Comparison of ENCODE assay signal across 14 cellular contexts in genomic region chr16:68762996-68763756, GRCh38. TPM values are rescaled to one million over a fixed set of nuclear protein-coding genes. Genes with fewer than 3 reads are reported as not detected.
A peak's percentile ranks its signal among the peaks of the same experiment; 100 is the strongest.
DNase-seq lines count a peak whose midpoint lies in the region; ATAC-seq and TF ChIP-seq lines count a peak whose summit lies in the region.
"Had no signal": no experiment of that assay in that cellular context is flagged by ENCODE, and none has a peak within 500 bp of the region (broad histone marks: within the 10 kb centered on the region; RNA-seq: fewer than 3 reads in every experiment).

No MANE protein-coding gene starts in this region.

- H3K27me3 ChIP-seq in Caco-2 (replicated peaks; ENCODE audit: control insufficient read depth, insufficient read depth, low read length) (no peaks in the 10 kb centered on the region), esophagus squamous epithelium (peaks cover 0 to 8% (median 0%) of the 10 kb centered on the region in 4 donors), neural progenitor cell (no peaks in the 10 kb centered on the region)
- H3K27me3 ChIP-seq: BLaER1 had no signal

- H4K20me1 ChIP-seq in neural progenitor cell (ENCODE audit: low read depth), result no peaks in the 10 kb centered on the region
- H4K20me1 ChIP-seq: BLaER1 had no signal

- H3K9me3 ChIP-seq in Caco-2 (no peaks in the 10 kb centered on the region), esophagus squamous epithelium (no peaks in the 10 kb centered on the region), neural progenitor cell (ENCODE audit: low read depth) (no peaks in the 10 kb centered on the region)
- H3K9me3 ChIP-seq: BLaER1 had no signal

- TF ChIP-seq CTCF in Caco-2 (IDR thresholded peaks at IDR 0.05; ENCODE audit: insufficient read depth in 1 of 2, low read depth in 1 of 2, low read length in 1 of 2, severe bottlenecking in 1 of 2, unreplicated experiment in 1 of 2) (no peak), esophagus squamous epithelium (IDR thresholded peaks at IDR 0.05) (no peak), neural progenitor cell (IDR thresholded peaks at IDR 0.05) (no peak)

- POLR2A ChIA-PET in Caco-2 (lab: Charles Lee), result interaction anchor here (0.5 to 0.6 kb wide), 2 partner anchors 12 to 62 kb away, joined by 6 to 8 read pairs; no protein-coding TSS in a partner anchor

- H2AFZ ChIP-seq in neural progenitor cell (replicated peaks), result peak overlapping the region; percentile 68

- H3K4me3 Mint-ChIP-seq in Caco-2 (ENCODE audit: unreplicated experiment) (no peak overlapping the region), neural progenitor cell (no peak overlapping the region)

- 37 to 52% methylated on average over 6 of the region's 6 CpGs for WGBS in esophagus squamous epithelium, 2 donors

- TF ChIP-seq POLR2A in esophagus squamous epithelium (IDR thresholded peaks at IDR 0.05), result no peak

- H3K9me3 Mint-ChIP-seq in Caco-2 (ENCODE audit: unreplicated experiment) (no peaks in the 10 kb centered on the region), neural progenitor cell (no peaks in the 10 kb centered on the region)

- no peak overlapping the region for H3K9ac ChIP-seq in neural progenitor cell
- H3K9ac ChIP-seq: BLaER1 had no signal

- peaks cover 100% of the 10 kb centered on the region for H3K36me3 Mint-ChIP-seq in Caco-2 (ENCODE audit: insufficient read depth, unreplicated experiment)
- H3K36me3 Mint-ChIP-seq in neural progenitor cell, result no peaks in the 10 kb centered on the region

- intact Hi-C loops in Caco-2 (cut with micrococcal nuclease; ENCODE audit: unreplicated experiment) (no loop called here), esophagus squamous epithelium (cut with DNase I) (no loop called here)

- no peak for ATAC-seq in HG02610 (IDR thresholded peaks at IDR 0.05; ENCODE audit: unreplicated experiment)

- CTCF ChIA-PET in Caco-2 (lab: Charles Lee), result no interaction called here

- H3F3A ChIP-seq in neural progenitor cell (ENCODE audit: low read depth), result peaks cover 3% of the 10 kb centered on the region

- no peaks in the 10 kb centered on the region for H3K79me2 ChIP-seq in neural progenitor cell (ENCODE audit: low read depth)

- H3K27me3 Mint-ChIP-seq in Caco-2 (ENCODE audit: insufficient read depth, unreplicated experiment) (no peaks in the 10 kb centered on the region), neural progenitor cell (ENCODE audit: insufficient read depth, low read depth) (no peaks in the 10 kb centered on the region)

- DNase-seq in Caco-2 (no peak), NCI-H226 (peak; percentile 75), esophagus squamous epithelium (lab: John Stamatoyannopoulos, UW) (no peak), neural progenitor cell (ENCODE audit: low spot score) (peak; percentile 33), NCI-H774 (lab: John Stamatoyannopoulos, UW) (no peak)
- DNase-seq in stimulated activated CD4-positive, alpha-beta T cell treated with anti-CD3 and anti-CD28 coated beads, Interleukin-1b, Interleukin-23, amount 100 ng/mL, for 48 hours, result no peak
- no peak for DNase-seq in effector CD4-positive, alpha-beta T cell
- DNase-seq: activated CD4-positive, alpha-beta T cell treated with anti-CD3 and anti-CD28 coated beads for 1 hour; central memory CD4-positive, alpha-beta T cell; NCI-H1930; stimulated activated CD4-positive, alpha-beta T cell treated with anti-CD3 and anti-CD28 coated beads, Interleukin-12 subunit alpha, Interleukin-12 subunit beta, amount 100 ng/mL, for 4 hours; stimulated activated CD8-positive, alpha-beta memory T cell treated with anti-CD3 and anti-CD28 coated beads, Interleukin-4, amount 100 ng/mL, for 48 hours had no signal

- peak overlapping the region in 3 of 4 donors; percentile 33 to 80 (median 34) for H3K27ac ChIP-seq in esophagus squamous epithelium
- H3K27ac ChIP-seq in neural progenitor cell, result no peak overlapping the region
- H3K27ac ChIP-seq: BLaER1 had no signal

- H3K4me3 ChIP-seq in Caco-2 (ENCODE audit: low read depth, low read length) (no peak overlapping the region), esophagus squamous epithelium (no peak overlapping the region), neural progenitor cell (no peak overlapping the region)
- H3K4me3 ChIP-seq: BLaER1 had no signal

- H3K4me1 Mint-ChIP-seq in Caco-2 (ENCODE audit: low read depth, unreplicated experiment), result peaks cover 42% of the 10 kb centered on the region
- H3K4me1 Mint-ChIP-seq in neural progenitor cell, result peaks cover 8% of the 10 kb centered on the region

- H3K27ac Mint-ChIP-seq in Caco-2 (ENCODE audit: unreplicated experiment) (peak overlapping the region; percentile 56), neural progenitor cell (no peak overlapping the region)

- BruUV-seq in Caco-2 (replicated peaks; lab: Mats Ljungman, UMichigan), result no TSS peak

- peaks cover 20% of the 10 kb centered on the region for H3K4me1 ChIP-seq in Caco-2
- H3K4me1 ChIP-seq in esophagus squamous epithelium, result peaks cover 5 to 39% (median 6%) of the 10 kb centered on the region in 3 donors
- peaks cover 18% of the 10 kb centered on the region for H3K4me1 ChIP-seq in neural progenitor cell

- peak overlapping the region; percentile 41 for H3K4me2 ChIP-seq in neural progenitor cell
- H3K4me2 ChIP-seq: BLaER1 had no signal

- H3K36me3 ChIP-seq in Caco-2 (ENCODE audit: control insufficient read depth, insufficient read depth, low read length) (peaks cover 8% of the 10 kb centered on the region), esophagus squamous epithelium (peaks cover 0 to 44% (median 0%) of the 10 kb centered on the region in 3 donors), neural progenitor cell (no peaks in the 10 kb centered on the region)
- H3K36me3 ChIP-seq: BLaER1 had no signal

RNA-seq across cellular contexts. Expression of gene CDH1, which starts 26.1 kb away (rescaled TPM):
- total RNA-seq in Caco-2 (2022) (712 and 783 TPM in 2 replicates), esophagus squamous epithelium (100 to 1,000 TPM in 3 of 4 donors, 10 to 100 TPM in 1; 72.7 to 302 (median 160) TPM), neural progenitor cell (ENCODE audit: low replicate concordance) (1.9 and 3.3 TPM in 2 replicates)

Comparison
In these comparisons a context has a peak if more than half of its experiments do, and no peak if none do; other contexts are left out.
1. DNase-seq: peak in NCI-H226 (single experiment) and neural progenitor cell (single experiment); none in Caco-2 (0 of 2), esophagus squamous epithelium (single experiment), NCI-H774 (single experiment), stimulated activated CD4-positive, alpha-beta T cell treated with anti-CD3 and anti-CD28 coated beads, Interleukin-1b, Interleukin-23, amount 100 ng/mL, for 48 hours (single experiment) and effector CD4-positive, alpha-beta T cell (single experiment).
2. RNA of gene CDH1, which starts 26.1 kb away (total RNA-seq): 712 to 783 TPM in Caco-2 and 72.7 to 302 TPM in esophagus squamous epithelium; 1.9 to 3.3 TPM in neural progenitor cell; every median in the first group is over 10 times any median in the second.